In the genomic region with DNA sequence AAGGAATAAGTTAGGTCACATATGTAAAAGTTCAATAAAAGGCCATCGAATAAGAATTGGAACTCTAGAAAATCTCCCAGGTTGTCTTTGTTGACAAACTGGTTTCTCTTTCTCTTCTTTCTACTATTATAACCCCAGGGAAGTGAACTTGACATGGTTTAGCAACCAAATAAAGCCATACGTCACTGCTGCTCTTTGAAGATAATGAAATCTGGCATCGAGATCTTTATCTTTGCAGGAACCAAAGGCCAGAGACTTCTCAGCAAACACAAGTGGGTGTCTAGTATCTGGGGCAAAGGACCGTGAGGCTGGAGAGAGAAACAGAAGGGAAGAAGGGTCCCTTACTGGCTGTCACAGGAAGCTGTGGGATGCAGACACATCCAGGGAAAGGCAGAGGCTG, we compare ENCODE assay signal across 25 cellular contexts.
A peak's percentile ranks its signal among the peaks of the same experiment; 100 is the strongest.
DNase-seq lines count a peak whose midpoint lies in the region; ATAC-seq and TF ChIP-seq lines count a peak whose summit lies in the region.
"Had no signal": no experiment of that assay in that cellular context is flagged by ENCODE, and none has a peak within 500 bp of the region (broad histone marks: within the 10 kb centered on the region; RNA-seq: fewer than 3 reads in every experiment).

No MANE protein-coding gene starts in this region.

- no peak overlapping the region for H3K18ac ChIP-seq in mesenchymal stem cell (ENCODE audit: low read depth in 1 of 2, low read length in 2 of 2)

- H3K9me3 ChIP-seq in mesenchymal stem cell (ENCODE audit: control insufficient read depth, low read length) = peaks cover 43% of the 10 kb centered on the region
- no peaks in the 10 kb centered on the region for H3K9me3 ChIP-seq in upper lobe of right lung

- H3K14ac ChIP-seq in mesenchymal stem cell (ENCODE audit: low read length in 2 of 2) = peak overlapping the region in 1 of 2 experiments; percentile 38

- peak; percentile 27 for DNase-seq in LNCaP clone FGC (ENCODE audit: low read depth)
- peak; percentile 24 for DNase-seq in SK-N-DZ (ENCODE audit: low spot score)
- DNase-seq in mesenchymal stem cell = peak; percentile 28
- DNase-seq in upper lobe of right lung = no peak
- no peak for DNase-seq in activated CD4-positive, alpha-beta T cell treated with anti-CD3 and anti-CD28 coated beads, Interleukin-2, amount 10 ng/mL, durations not matched to agents 7 days and 5 days
- DNase-seq in stimulated activated naive CD4-positive, alpha-beta T cell treated with Interleukin-2 at 50 U/mL for 16 hours (lab: John Stamatoyannopoulos, UW) = no peak
- DNase-seq: activated CD4-positive, alpha-beta T cell treated with anti-CD3 and anti-CD28 coated beads for 1 hour; activated gamma-delta T cell treated with Interleukin-2 at 50 U/mL for 16 hours; activated T-cell treated with anti-CD3 and anti-CD28 coated beads, Interleukin-2, amount 50 U/mL, for 1 hour; EL; left ventricle myocardium superior; midbrain; naive thymus-derived CD8-positive, alpha-beta T cell; NCI-H1092 treated with DMSO at 0.1 percent for 48 hours; NCI-H1930; NCI-H526; spleen; stimulated activated CD4-positive, alpha-beta T cell treated with anti-CD3 and anti-CD28 coated beads, Interleukin-2, amount 100 ng/mL, for 48 hours; upper lobe of left lung had no signal

- no peak overlapping the region for H3K4ac ChIP-seq in mesenchymal stem cell (ENCODE audit: low read depth in 1 of 2, low read length in 2 of 2)

- CTCF ChIA-PET in activated CD4-positive, alpha-beta T cell treated with anti-CD3 and anti-CD28 coated beads, Interleukin-2, amount 10 ng/mL, durations not matched to agents 7 days and 5 days (lab: Charles Lee) = no interaction called here

- no peak overlapping the region for H4K91ac ChIP-seq in mesenchymal stem cell (ENCODE audit: low read length)

- no peak overlapping the region for H3K4me3 ChIP-seq in LNCaP clone FGC (ENCODE audit: low read depth, low read length)
- no peak overlapping the region for H3K4me3 ChIP-seq in mesenchymal stem cell (ENCODE audit: insufficient read depth in 1 of 2, low read depth in 1 of 2, low read length in 2 of 2)
- no peak overlapping the region for H3K4me3 ChIP-seq in upper lobe of right lung
- H3K4me3 ChIP-seq: GM12878, GM23338, right atrium auricular region, SK-N-MC, spleen, upper lobe of left lung had no signal

- no peak overlapping the region for H2BK12ac ChIP-seq in mesenchymal stem cell (ENCODE audit: low read length in 2 of 2)

- no peak overlapping the region for H3K4me2 ChIP-seq in mesenchymal stem cell (ENCODE audit: low read length, poor library complexity, severe bottlenecking)
- H3K4me2 ChIP-seq: GM23338 had no signal

- H2BK5ac ChIP-seq in mesenchymal stem cell (ENCODE audit: low read depth, low read length, poor library complexity, severe bottlenecking) = no peak overlapping the region

- no peaks in the 10 kb centered on the region for H3K4me1 ChIP-seq in mesenchymal stem cell (ENCODE audit: control insufficient read depth, insufficient read depth, low read depth, low read length)
- no peaks in the 10 kb centered on the region for H3K4me1 ChIP-seq in upper lobe of right lung
- H3K4me1 ChIP-seq: right atrium auricular region, spleen, upper lobe of left lung had no signal

- H3K79me1 ChIP-seq in mesenchymal stem cell (replicated peaks; ENCODE audit: low read length, poor library complexity, severe bottlenecking) = no peaks in the 10 kb centered on the region

- peak; percentile 46 for ATAC-seq in upper lobe of right lung
- ATAC-seq in GM19328 (IDR thresholded peaks at IDR 0.05; ENCODE audit: unreplicated experiment) = no peak
- ATAC-seq: GM12878; GM23338; left ventricle myocardium superior; naive thymus-derived CD8-positive, alpha-beta T cell had no signal

- intact Hi-C loops in upper lobe of right lung (cut with DNase I) = no loop called here

- H3K27ac Mint-ChIP-seq in activated CD4-positive, alpha-beta T cell treated with anti-CD3 and anti-CD28 coated beads, Interleukin-2, amount 10 ng/mL, durations not matched to agents 7 days and 5 days = no peak overlapping the region
- H3K27ac Mint-ChIP-seq: GM23338; naive thymus-derived CD8-positive, alpha-beta T cell; T-helper 1 cell treated with Interleukin-12 subunit alpha and Interleukin-12 subunit beta and Interleukin-4 antibody, amounts not matched to agents 30 μg/mL and 1 μg/mL, for 36 hours had no signal

- no peak overlapping the region for H2AK5ac ChIP-seq in mesenchymal stem cell (ENCODE audit: low read length, severe bottlenecking)

- H3K36me3 ChIP-seq in mesenchymal stem cell (ENCODE audit: control insufficient read depth in 1 of 2, insufficient read depth in 2 of 2, low read depth in 1 of 2, low read length in 2 of 2) (no peaks in the 10 kb centered on the region), upper lobe of right lung (no peaks in the 10 kb centered on the region)
- H3K36me3 ChIP-seq: right atrium auricular region, spleen, upper lobe of left lung had no signal

- H3K36me3 Mint-ChIP-seq in activated CD4-positive, alpha-beta T cell treated with anti-CD3 and anti-CD28 coated beads, Interleukin-2, amount 10 ng/mL, durations not matched to agents 7 days and 5 days (ENCODE audit: low read depth) = no peaks in the 10 kb centered on the region

- no peak for TF ChIP-seq CTCF in LNCaP clone FGC (IDR thresholded peaks at IDR 0.05; ENCODE audit: control insufficient read depth, extremely low read depth, insufficient read depth)
- TF ChIP-seq CTCF in upper lobe of right lung (IDR thresholded peaks at IDR 0.05) = no peak

- no peak overlapping the region for H3K9ac ChIP-seq in mesenchymal stem cell (ENCODE audit: low read length)

- peaks cover 22% of the 10 kb centered on the region for H3K9me3 Mint-ChIP-seq in activated CD4-positive, alpha-beta T cell treated with anti-CD3 and anti-CD28 coated beads, Interleukin-2, amount 10 ng/mL, durations not matched to agents 7 days and 5 days

- no peak overlapping the region for H3K23ac ChIP-seq in mesenchymal stem cell (ENCODE audit: low read length in 2 of 2)

- WGBS in mesenchymal stem cell = 79% methylated on average over 4 of the region's 4 CpGs

- H4K8ac ChIP-seq in mesenchymal stem cell (ENCODE audit: low read length) = peak overlapping the region; percentile 12

- H3K27ac ChIP-seq in mesenchymal stem cell (ENCODE audit: low read length, poor library complexity, severe bottlenecking) = no peak overlapping the region
- H3K27ac ChIP-seq in upper lobe of right lung = no peak overlapping the region
- H3K27ac ChIP-seq: right atrium auricular region, SK-N-MC, spleen, upper lobe of left lung had no signal

- H2AFZ ChIP-seq in mesenchymal stem cell (ENCODE audit: low read depth, low read length) = no peak overlapping the region
- H2AFZ ChIP-seq: GM23338 had no signal

- H3K4me3 Mint-ChIP-seq in activated CD4-positive, alpha-beta T cell treated with anti-CD3 and anti-CD28 coated beads, Interleukin-2, amount 10 ng/mL, durations not matched to agents 7 days and 5 days = no peak overlapping the region
- H3K4me3 Mint-ChIP-seq: GM23338; naive thymus-derived CD8-positive, alpha-beta T cell; T-helper 1 cell treated with Interleukin-12 subunit alpha and Interleukin-12 subunit beta and Interleukin-4 antibody, amounts not matched to agents 30 μg/mL and 1 μg/mL, for 36 hours had no signal

- H3K27me3 ChIP-seq in mesenchymal stem cell (ENCODE audit: control insufficient read depth in 1 of 2, insufficient read depth in 1 of 2, low read length in 2 of 2) (no peaks in the 10 kb centered on the region), upper lobe of right lung (no peaks in the 10 kb centered on the region)
- H3K27me3 ChIP-seq: right atrium auricular region, spleen, upper lobe of left lung had no signal

- no peak overlapping the region for H2BK120ac ChIP-seq in mesenchymal stem cell (ENCODE audit: low read depth, low read length)

- no peaks in the 10 kb centered on the region for H3K27me3 Mint-ChIP-seq in activated CD4-positive, alpha-beta T cell treated with anti-CD3 and anti-CD28 coated beads, Interleukin-2, amount 10 ng/mL, durations not matched to agents 7 days and 5 days

- POLR2A ChIA-PET in activated CD4-positive, alpha-beta T cell treated with anti-CD3 and anti-CD28 coated beads, Interleukin-2, amount 10 ng/mL, durations not matched to agents 7 days and 5 days (lab: Charles Lee) = no interaction called here

- H3K4me1 Mint-ChIP-seq in activated CD4-positive, alpha-beta T cell treated with anti-CD3 and anti-CD28 coated beads, Interleukin-2, amount 10 ng/mL, durations not matched to agents 7 days and 5 days = no peaks in the 10 kb centered on the region

- no peak overlapping the region for H2BK15ac ChIP-seq in mesenchymal stem cell (ENCODE audit: low read depth, poor library complexity, severe bottlenecking)

Comparison
In these comparisons a context has a peak if more than half of its experiments do, and no peak if none do; other contexts are left out.
1. DNase-seq: peak in LNCaP clone FGC (single experiment), SK-N-DZ (single experiment) and mesenchymal stem cell (single experiment); none in upper lobe of right lung (single experiment), activated CD4-positive, alpha-beta T cell treated with anti-CD3 and anti-CD28 coated beads, Interleukin-2, amount 10 ng/mL, durations not matched to agents 7 days and 5 days (single experiment) and stimulated activated naive CD4-positive, alpha-beta T cell treated with Interleukin-2 at 50 U/mL for 16 hours (single experiment).